In the genomic region with DNA sequence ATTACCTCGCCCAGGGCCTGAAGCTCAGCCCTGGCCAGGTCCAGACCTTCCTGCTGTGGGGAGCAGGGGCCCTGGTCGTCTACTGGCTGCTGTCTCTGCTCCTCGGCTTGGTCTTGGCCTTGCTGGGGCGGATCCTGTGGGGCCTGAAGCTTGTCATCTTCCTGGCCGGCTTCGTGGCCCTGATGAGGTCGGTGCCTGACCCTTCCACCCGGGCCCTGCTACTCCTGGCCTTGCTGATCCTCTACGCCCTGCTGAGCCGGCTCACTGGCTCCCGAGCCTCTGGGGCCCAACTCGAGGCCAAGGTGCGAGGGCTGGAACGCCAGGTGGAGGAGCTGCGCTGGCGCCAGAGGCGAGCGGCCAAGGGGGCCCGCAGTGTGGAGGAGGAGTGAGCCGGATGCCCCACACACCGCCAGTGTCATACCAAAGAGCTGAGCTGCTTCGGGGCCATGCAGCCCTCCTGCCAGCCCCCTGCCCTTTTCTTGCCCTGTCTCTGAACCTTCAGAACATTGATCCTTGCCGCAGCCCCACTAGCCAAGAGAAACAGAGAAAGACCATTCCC, we compare ENCODE assay signal across 30 cellular contexts. TPM values are rescaled to one million over a fixed set of nuclear protein-coding genes. Genes with fewer than 3 reads are reported as not detected.
"Had no signal": no experiment of that assay in that cellular context is flagged by ENCODE, and none has a peak within 500 bp of the region (broad histone marks: within the 10 kb centered on the region; RNA-seq: fewer than 3 reads in every experiment).

No MANE protein-coding gene starts in this region.

- H3K27ac Mint-ChIP-seq: activated CD4-positive, alpha-beta memory T cell treated with anti-CD3 and anti-CD28 coated beads, Interleukin-2, amount 10 ng/mL, durations not matched to agents 7 days and 5 days; activated CD4-positive, alpha-beta T cell treated with anti-CD3 and anti-CD28 coated beads, Interleukin-2, amount 10 ng/mL, durations not matched to agents 24 days and 14 days; activated naive CD4-positive, alpha-beta T cell treated with anti-CD3 and anti-CD28 coated beads, Interleukin-2, amount 50 U/mL, for 24 hours; activated naive CD8-positive, alpha-beta T cell treated with anti-CD3 and anti-CD28 coated beads, Interleukin-2, amount 50 U/mL, for 24 hours; activated T-cell treated with anti-CD3 and anti-CD28 coated beads, Interleukin-2, amount 50 U/mL, for 24 hours; activated T-helper 17 cell treated with anti-CD3 and anti-CD28 coated beads, Interleukin-2, amount 50 U/mL, for 72 hours; mesothelial cell of epicardium; progenitor cell of endocrine pancreas; stimulated activated effector memory CD8-positive, alpha-beta T cell treated with anti-CD3 and anti-CD28 coated beads, Interleukin-12 subunit alpha, Interleukin-12 subunit beta, amount 100 ng/mL, for 72 hours had no signal

- DNase-seq: activated CD4-positive, alpha-beta memory T cell treated with anti-CD3 and anti-CD28 coated beads, Interleukin-2, amount 10 ng/mL, durations not matched to agents 7 days and 5 days; activated CD4-positive, alpha-beta T cell treated with anti-CD3 and anti-CD28 coated beads, Interleukin-2, amount 10 ng/mL, durations not matched to agents 24 days and 14 days; activated CD4-positive, CD25-positive, alpha-beta regulatory T cell treated with anti-CD3 and anti-CD28 coated beads, Interleukin-2, amount 50 U/mL, for 72 hours; activated CD8-positive, alpha-beta memory T cell treated with anti-CD3 and anti-CD28 coated beads, Interleukin-2, amount 50 U/mL, for 48 hours; activated naive CD8-positive, alpha-beta T cell treated with anti-CD3 and anti-CD28 coated beads, Interleukin-2, amount 50 U/mL, for 24 hours; activated T-cell treated with anti-CD3 and anti-CD28 coated beads, Interleukin-2, amount 50 U/mL, for 24 hours; amygdala; cortex of kidney; head of caudate nucleus; hippocampal formation; left colon; naive B cell; right lobe of liver; stimulated activated CD4-positive, alpha-beta T cell treated with anti-CD3 and anti-CD28 coated beads, Interleukin-4, amount 100 ng/mL, for 24 hours; stomach; thyroid gland had no signal

- H3K27ac ChIP-seq: gastroesophageal sphincter, right lobe of liver, skin epidermis, stomach, thyroid gland, upper lobe of left lung, vagina had no signal

- H3K27me3 Mint-ChIP-seq: progenitor cell of endocrine pancreas had no signal

- H3K4me3 ChIP-seq: gastroesophageal sphincter, right lobe of liver, skin epidermis, stomach, thyroid gland, upper lobe of left lung, vagina had no signal

- H3K27me3 ChIP-seq: right lobe of liver, vagina had no signal

- H3K4me3 Mint-ChIP-seq: activated CD4-positive, alpha-beta memory T cell treated with anti-CD3 and anti-CD28 coated beads, Interleukin-2, amount 10 ng/mL, durations not matched to agents 7 days and 5 days; activated CD4-positive, alpha-beta T cell treated with anti-CD3 and anti-CD28 coated beads, Interleukin-2, amount 10 ng/mL, durations not matched to agents 24 days and 14 days; activated naive CD4-positive, alpha-beta T cell treated with anti-CD3 and anti-CD28 coated beads, Interleukin-2, amount 50 U/mL, for 24 hours; activated naive CD8-positive, alpha-beta T cell treated with anti-CD3 and anti-CD28 coated beads, Interleukin-2, amount 50 U/mL, for 24 hours; activated T-cell treated with anti-CD3 and anti-CD28 coated beads, Interleukin-2, amount 50 U/mL, for 24 hours; activated T-helper 17 cell treated with anti-CD3 and anti-CD28 coated beads, Interleukin-2, amount 50 U/mL, for 72 hours; mesothelial cell of epicardium; stimulated activated effector memory CD8-positive, alpha-beta T cell treated with anti-CD3 and anti-CD28 coated beads, Interleukin-12 subunit alpha, Interleukin-12 subunit beta, amount 100 ng/mL, for 72 hours had no signal

- H3K9me3 Mint-ChIP-seq: activated CD4-positive, alpha-beta memory T cell treated with anti-CD3 and anti-CD28 coated beads, Interleukin-2, amount 10 ng/mL, durations not matched to agents 7 days and 5 days; activated CD4-positive, alpha-beta T cell treated with anti-CD3 and anti-CD28 coated beads, Interleukin-2, amount 10 ng/mL, durations not matched to agents 24 days and 14 days; activated naive CD4-positive, alpha-beta T cell treated with anti-CD3 and anti-CD28 coated beads, Interleukin-2, amount 50 U/mL, for 24 hours; activated naive CD8-positive, alpha-beta T cell treated with anti-CD3 and anti-CD28 coated beads, Interleukin-2, amount 50 U/mL, for 24 hours; activated T-cell treated with anti-CD3 and anti-CD28 coated beads, Interleukin-2, amount 50 U/mL, for 24 hours; activated T-helper 17 cell treated with anti-CD3 and anti-CD28 coated beads, Interleukin-2, amount 50 U/mL, for 72 hours; mesothelial cell of epicardium; stimulated activated effector memory CD8-positive, alpha-beta T cell treated with anti-CD3 and anti-CD28 coated beads, Interleukin-12 subunit alpha, Interleukin-12 subunit beta, amount 100 ng/mL, for 72 hours had no signal

- H3K9me3 ChIP-seq: gastroesophageal sphincter, right lobe of liver, stomach, thyroid gland, upper lobe of left lung, vagina had no signal

RNA-seq across cellular contexts. Expression of gene CD6, which starts 49.6 kb away (rescaled TPM):
- total RNA-seq: endothelial cell of umbilical vein, fibroblast of lung, fibroblast of villous mesenchyme, osteocyte, renal cortical epithelial cell had no signal
